9 cellular contexts compared by ENCODE assay signal in the genomic region with DNA sequence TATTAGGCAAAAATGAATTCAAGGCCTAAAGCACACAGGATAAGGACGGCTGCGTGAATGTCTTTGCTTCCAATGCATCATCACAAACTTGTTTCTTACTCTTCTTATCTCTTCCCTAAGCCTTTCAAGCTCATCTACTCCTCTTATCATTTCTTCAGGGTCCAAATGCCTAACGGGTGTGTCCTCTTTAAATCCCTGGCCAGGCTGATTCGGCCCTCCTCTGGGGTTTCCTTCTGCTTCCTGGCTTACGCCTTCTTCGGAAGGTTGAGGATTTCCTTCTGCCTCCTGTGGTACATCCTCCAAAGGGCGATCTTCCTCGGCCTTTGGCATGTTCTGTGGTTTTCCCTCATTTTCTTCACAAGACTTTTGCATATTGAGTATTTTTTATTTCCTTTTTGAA. TPM values are rescaled to one million over a fixed set of nuclear protein-coding genes. Genes with fewer than 3 reads are reported as not detected.
DNase-seq lines count a peak whose midpoint lies in the region; ATAC-seq and TF ChIP-seq lines count a peak whose summit lies in the region.
"Had no signal": no experiment of that assay in that cellular context is flagged by ENCODE, and none has a peak within 500 bp of the region (broad histone marks: within the 10 kb centered on the region; RNA-seq: fewer than 3 reads in every experiment).

No MANE protein-coding gene starts in this region.

- no peak overlapping the region for H3K4me2 ChIP-seq in neuronal stem cell (ENCODE audit: insufficient read depth, low read length, poor library complexity, severe bottlenecking)

- TF ChIP-seq CTCF in RWPE2 (IDR thresholded peaks at IDR 0.05; ENCODE audit: poor library complexity, severe bottlenecking): no peak

- peaks cover 8% of the 10 kb centered on the region for H3K4me1 ChIP-seq in CD4-positive, CD25-positive, alpha-beta regulatory T cell (ENCODE audit: control insufficient read depth, insufficient read depth, low read length, poor library complexity, severe bottlenecking)
- H3K4me1 ChIP-seq in RWPE2 (ENCODE audit: insufficient read depth, poor library complexity, severe bottlenecking): peaks cover 3% of the 10 kb centered on the region
- peaks cover 0 to 2% of the 10 kb centered on the region in 2 donors for H3K4me1 ChIP-seq in neuronal stem cell (ENCODE audit: control insufficient read depth in 2 of 2, insufficient read depth in 1 of 2, low read depth in 1 of 2, low read length in 2 of 2)

- no peak overlapping the region for H3K9ac ChIP-seq in neuronal stem cell (ENCODE audit: low read depth, low read length, poor library complexity)

- no CpG with 5 or more reads among the region's 8 CpGs for WGBS in neuronal stem cell (ENCODE audit: extremely low coverage in 2 of 2, insufficient read length in 2 of 2, insufficient replicate concordance in 1 of 2), 2 donors

- no peak overlapping the region for H2BK12ac ChIP-seq in neuronal stem cell (ENCODE audit: low read length)

- H3K79me1 ChIP-seq in neuronal stem cell (ENCODE audit: low read depth, low read length): no peaks in the 10 kb centered on the region

- H3K4me3 Mint-ChIP-seq in CD4-positive, CD25-positive, alpha-beta regulatory T cell: peak overlapping the region in 3 of 4 donors; percentile 93 to 96 (median 94)

- no peak overlapping the region for H4K8ac ChIP-seq in neuronal stem cell (ENCODE audit: low read depth, low read length)

- H3K36me3 ChIP-seq in CD4-positive, CD25-positive, alpha-beta regulatory T cell (ENCODE audit: control insufficient read depth, insufficient read depth, low read length): no peaks in the 10 kb centered on the region
- peaks cover 11% of the 10 kb centered on the region for H3K36me3 ChIP-seq in RWPE2 (ENCODE audit: low read depth)
- H3K36me3 ChIP-seq in neuronal stem cell (replicated peaks in 1 of 2; ENCODE audit: control insufficient read depth in 2 of 2, insufficient read depth in 2 of 2, low read length in 2 of 2): peaks cover 2 to 15% of the 10 kb centered on the region in 2 donors

- TF ChIP-seq POLR2A in erythroblast (IDR thresholded peaks at IDR 0.05; ENCODE audit: low read length): no peak

- no peaks in the 10 kb centered on the region for H3K27me3 ChIP-seq in CD4-positive, CD25-positive, alpha-beta regulatory T cell (ENCODE audit: control insufficient read depth, insufficient read depth, low read length)
- H3K27me3 ChIP-seq in RWPE2 (ENCODE audit: insufficient read depth, poor library complexity, severe bottlenecking): no peaks in the 10 kb centered on the region
- peaks cover 0 to 16% (median 0%) of the 10 kb centered on the region in 3 experiments for H3K27me3 ChIP-seq in neuronal stem cell (ENCODE audit: control insufficient read depth in 3 of 3, insufficient read depth in 3 of 3, low read depth in 1 of 3, low read length in 3 of 3)

- peak overlapping the region; percentile 89 to 96 (median 95) for H3K27ac Mint-ChIP-seq in CD4-positive, CD25-positive, alpha-beta regulatory T cell

- no peak for ATAC-seq in CD4-positive, CD25-positive, alpha-beta regulatory T cell (ENCODE audit: low read depth in 2 of 2)
- ATAC-seq in RWPE2 (ENCODE audit: low read depth): no peak
- no peak for ATAC-seq in GM19023 (IDR thresholded peaks at IDR 0.05; ENCODE audit: unreplicated experiment)
- no peak for ATAC-seq in HG02840 (IDR thresholded peaks at IDR 0.05; ENCODE audit: low FRiP score, unreplicated experiment)

- DNase-seq in CD4-positive, CD25-positive, alpha-beta regulatory T cell: no peak
- DNase-seq in RWPE2 (ENCODE audit: low spot score) (no peak), erythroblast (lab: John Stamatoyannopoulos, UW) (peak; percentile 54 to 72), neuronal stem cell (ENCODE audit: low spot score) (no peak), DMS53 (lab: John Stamatoyannopoulos, UW) (no peak)
- DNase-seq in stimulated activated CD4-positive, alpha-beta T cell treated with anti-CD3 and anti-CD28 coated beads, Interleukin-4, amount 100 ng/mL, for 4 hours: no peak

- no peak overlapping the region for H2BK5ac ChIP-seq in neuronal stem cell (ENCODE audit: low read length)

- H4K91ac ChIP-seq in neuronal stem cell (ENCODE audit: low read depth, low read length, poor library complexity): no peak overlapping the region

- no peak overlapping the region for H2BK120ac ChIP-seq in neuronal stem cell (ENCODE audit: low read depth, low read length)

- peaks cover under 1% of the 10 kb centered on the region for H3K27me3 Mint-ChIP-seq in CD4-positive, CD25-positive, alpha-beta regulatory T cell

- no peaks in the 10 kb centered on the region for H3K9me3 Mint-ChIP-seq in CD4-positive, CD25-positive, alpha-beta regulatory T cell

- H2AFZ ChIP-seq in neuronal stem cell (ENCODE audit: low read length): no peak overlapping the region

- H3K18ac ChIP-seq in neuronal stem cell (ENCODE audit: low read length): no peak overlapping the region

- no peak overlapping the region for H3K23ac ChIP-seq in neuronal stem cell (ENCODE audit: low read depth, low read length, poor library complexity)

- H3K4ac ChIP-seq in neuronal stem cell (ENCODE audit: low read length): no peak overlapping the region

- peak overlapping the region; percentile 87 for H3K4me3 ChIP-seq in CD4-positive, CD25-positive, alpha-beta regulatory T cell (ENCODE audit: low read depth, low read length)
- H3K4me3 ChIP-seq in RWPE2 (ENCODE audit: severe bottlenecking) (peak overlapping the region; percentile 49), neuronal stem cell (ENCODE audit: low read length in 2 of 2) (peak overlapping the region in 1 of 2 donors; percentile 73)

- no peak overlapping the region for H3K14ac ChIP-seq in neuronal stem cell (ENCODE audit: low read length)

- H3K9me3 ChIP-seq in CD4-positive, CD25-positive, alpha-beta regulatory T cell (ENCODE audit: control insufficient read depth in 2 of 2, low read length in 2 of 2): no peaks in the 10 kb centered on the region
- no peaks in the 10 kb centered on the region for H3K9me3 ChIP-seq in RWPE2 (ENCODE audit: severe bottlenecking)
- no peaks in the 10 kb centered on the region for H3K9me3 ChIP-seq in neuronal stem cell (replicated peaks in 1 of 2; ENCODE audit: control insufficient read depth in 2 of 2, insufficient read depth in 1 of 2, low read depth in 1 of 2, low read length in 2 of 2)

- no peak overlapping the region for H2AK5ac ChIP-seq in neuronal stem cell (ENCODE audit: low read depth, low read length)

- H3K36me3 Mint-ChIP-seq in CD4-positive, CD25-positive, alpha-beta regulatory T cell: no peaks in the 10 kb centered on the region

- peaks cover 0 to 23% (median 13%) of the 10 kb centered on the region in 4 donors for H3K4me1 Mint-ChIP-seq in CD4-positive, CD25-positive, alpha-beta regulatory T cell

- no peak overlapping the region for H2BK15ac ChIP-seq in neuronal stem cell (ENCODE audit: low read length)

- H3K27ac ChIP-seq in CD4-positive, CD25-positive, alpha-beta regulatory T cell (ENCODE audit: insufficient read depth, low read length, poor library complexity, severe bottlenecking): peak overlapping the region; percentile 76
- H3K27ac ChIP-seq in RWPE2 (ENCODE audit: poor library complexity, severe bottlenecking) (peak overlapping the region; percentile 83), neuronal stem cell (replicated peaks; ENCODE audit: low read length) (peak overlapping the region; percentile 90)

RNA-seq across cellular contexts. Expression of a gene that starts 1.3 kb away (rescaled TPM):
- 16.8 TPM for total RNA-seq in CD4-positive, CD25-positive, alpha-beta regulatory T cell
- polyA plus RNA-seq in CD4-positive, CD25-positive, alpha-beta regulatory T cell: 10 to 100 TPM; 84.4 to 98.7 (median 96.3) TPM
- polyA plus RNA-seq in neuronal stem cell (2013, experiment 1 of 2): 119 TPM
- polyA plus RNA-seq in neuronal stem cell (2013, experiment 2 of 2): 123 TPM

RNA-seq across cellular contexts. Expression of a gene that starts 22.9 kb away (rescaled TPM):
- total RNA-seq in CD4-positive, CD25-positive, alpha-beta regulatory T cell: not detected
- not detected for polyA plus RNA-seq in CD4-positive, CD25-positive, alpha-beta regulatory T cell
- polyA plus RNA-seq in neuronal stem cell (2013, experiment 1 of 2): 5.8 TPM
- polyA plus RNA-seq in neuronal stem cell (2013, experiment 2 of 2): 4.8 TPM
- total RNA-seq: lung microvascular endothelial cell had no signal

RNA-seq across cellular contexts. Expression of a gene that starts 38.7 kb away (rescaled TPM):
- total RNA-seq in CD4-positive, CD25-positive, alpha-beta regulatory T cell: 32.0 TPM
- polyA plus RNA-seq in CD4-positive, CD25-positive, alpha-beta regulatory T cell: 10 to 100 TPM; 62.9 to 77.0 (median 71.2) TPM
- polyA plus RNA-seq in neuronal stem cell (2013, experiment 1 of 2): 136 TPM
- 134 TPM for polyA plus RNA-seq in neuronal stem cell (2013, experiment 2 of 2)

RNA-seq across cellular contexts. Expression of a gene that starts 57.2 kb away (rescaled TPM):
- total RNA-seq in CD4-positive, CD25-positive, alpha-beta regulatory T cell: 25.7 TPM
- polyA plus RNA-seq in CD4-positive, CD25-positive, alpha-beta regulatory T cell: 10 to 100 TPM; 48.8 to 93.7 (median 67.8) TPM
- polyA plus RNA-seq in neuronal stem cell (2013, experiment 1 of 2): 60.3 TPM
- polyA plus RNA-seq in neuronal stem cell (2013, experiment 2 of 2): 59.9 TPM

Comparison
In these comparisons a context has a peak if more than half of its experiments do, and no peak if none do; other contexts are left out.
1. DNase-seq: peak in erythroblast (2 of 2); none in CD4-positive, CD25-positive, alpha-beta regulatory T cell (0 of 3), RWPE2 (single experiment), neuronal stem cell (single experiment), DMS53 (single experiment) and stimulated activated CD4-positive, alpha-beta T cell treated with anti-CD3 and anti-CD28 coated beads, Interleukin-4, amount 100 ng/mL, for 4 hours (0 of 2).
2. Peak in every context shown above with its lines, with median percentiles within 50 percentile points of each other: H3K27ac ChIP-seq.